ENCODE assay signal across 15 cellular contexts in the genomic region with DNA sequence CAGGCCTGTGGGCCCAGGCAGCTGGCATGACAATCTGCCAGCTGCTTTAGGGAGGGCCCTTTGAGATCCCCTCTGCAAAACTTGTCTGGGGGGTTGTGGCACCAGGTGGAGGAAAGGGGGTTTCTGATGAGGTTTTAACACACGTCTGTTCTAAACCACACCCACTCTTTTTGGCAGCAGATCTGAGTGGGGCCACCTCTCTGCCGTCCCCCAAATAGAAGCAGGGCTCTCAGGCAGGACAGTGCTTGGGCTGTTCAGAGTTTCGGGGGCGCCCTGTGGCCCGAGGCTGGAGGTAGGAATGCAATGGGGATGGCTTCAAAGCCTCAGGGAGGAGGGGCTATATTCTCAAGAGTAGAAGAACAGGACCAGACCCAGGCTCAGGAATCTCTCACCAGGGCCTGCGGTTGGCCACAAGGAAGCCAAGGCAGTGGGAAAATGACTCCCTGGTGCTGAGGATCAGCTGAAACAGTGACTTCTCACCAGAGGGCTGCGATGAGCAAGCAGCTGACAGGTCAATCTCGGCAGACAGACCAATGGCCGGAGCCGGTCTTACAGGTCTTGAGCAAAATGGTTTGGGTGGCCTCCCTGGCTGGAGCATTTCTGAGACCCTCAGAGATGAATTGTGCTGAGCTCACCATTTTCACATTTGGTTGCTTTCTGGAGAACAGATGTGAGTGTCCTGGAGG. TPM values are rescaled to one million over a fixed set of nuclear protein-coding genes. Genes with fewer than 3 reads are reported as not detected.
DNase-seq lines count a peak whose midpoint lies in the region; ATAC-seq, FAIRE-seq and TF ChIP-seq lines count a peak whose summit lies in the region.
"Had no signal": no experiment of that assay in that cellular context is flagged by ENCODE, and none has a peak within 500 bp of the region (broad histone marks: within the 10 kb centered on the region; RNA-seq: fewer than 3 reads in every experiment).

No MANE protein-coding gene starts in this region.

- no peaks in the 10 kb centered on the region for H3K79me2 ChIP-seq in HepG2 (ENCODE audit: insufficient read depth, low read length)
- peaks cover 22% of the 10 kb centered on the region for H3K79me2 ChIP-seq in keratinocyte (ENCODE audit: control insufficient read depth, insufficient read depth, low read length)

- TF ChIP-seq EP300 in HepG2 (IDR thresholded peaks at IDR 0.05; ENCODE audit: low read depth in 2 of 2, low read length in 2 of 2), result no peak
- TF ChIP-seq EP300 in HepG2 (CRISPR knock-in tag; IDR thresholded peaks at IDR 0.05; ENCODE audit: borderline replicate concordance), result no peak

- in situ Hi-C loops in HepG2 (cut with HindIII; ENCODE audit: extremely low pct_ligation_motif_present, low pct_unique_long_range_greater_than_20kb), result no loop called here
- in situ Hi-C loops in astrocyte of the spinal cord (cut with HindIII; ENCODE audit: low sequenced_read_pairs), result no loop called here
- in situ Hi-C loops in G401 (cut with HindIII; ENCODE audit: low sequenced_read_pairs), result no loop called here

- no TSS peak for BruUV-seq in HepG2 (replicated peaks; lab: Mats Ljungman, UMichigan)

- no peaks in the 10 kb centered on the region for H3K9me3 ChIP-seq in HepG2 (ENCODE audit: low read length)
- no peaks in the 10 kb centered on the region for H3K9me3 ChIP-seq in right lobe of liver
- no peaks in the 10 kb centered on the region for H3K9me3 ChIP-seq in keratinocyte (ENCODE audit: control insufficient read depth, low read depth, low read length)
- H3K9me3 ChIP-seq: heart right ventricle, tibial artery had no signal

- CTCF ChIA-PET in HepG2 (lab: Yijun Ruan, JAX; ENCODE audit: low intra/inter-chr PET ratio, low total read pairs), result no interaction called here

- dilution Hi-C loops in keratinocyte (cut with MboI; ENCODE audit: extremely low pct_ligation_motif_present, low sequenced_read_pairs), result no loop called here

- ATAC-seq in HepG2 (no peak), right lobe of liver (no peak), HG03025 (IDR thresholded peaks at IDR 0.05; ENCODE audit: low FRiP score, unreplicated experiment) (no peak)

- FAIRE-seq in HepG2 (lab: Jason Lieb, UNC), result no peak
- FAIRE-seq in keratinocyte (lab: Jason Lieb, UNC), result no peak
- FAIRE-seq in H54 (lab: Jason Lieb, UNC), result no peak

- H3K27ac ChIP-seq in HepG2 (ENCODE audit: extremely low read length, insufficient read depth, low read length) (no peak overlapping the region), right lobe of liver (no peak overlapping the region), keratinocyte (ENCODE audit: control insufficient read depth, insufficient read depth, low read length) (peak overlapping the region; percentile 98)
- H3K27ac ChIP-seq: heart right ventricle, tibial artery had no signal

- TF ChIP-seq CTCF in HepG2 (CRISPR knock-in tag; IDR thresholded peaks at IDR 0.05) (no peak), right lobe of liver (IDR thresholded peaks at IDR 0.05) (no peak), astrocyte of the spinal cord (IDR thresholded peaks at IDR 0.05; ENCODE audit: low read depth, low read length) (no peak), keratinocyte (optimal IDR thresholded peaks at IDR 0.05 in 1 of 3, IDR thresholded peaks at IDR 0.05 in 1 of 3, conservative IDR thresholded peaks at IDR 0.05 in 1 of 3; ENCODE audit: extremely low read depth in 1 of 3, insufficient read depth in 2 of 3, low read length in 3 of 3) (no peak)

- H2AFZ ChIP-seq in HepG2 (ENCODE audit: low read length) (no peak overlapping the region), keratinocyte (ENCODE audit: control insufficient read depth, low read length) (no peak overlapping the region)

- intact Hi-C loops in HepG2 (cut with micrococcal nuclease; ENCODE audit: unreplicated experiment) (no loop called here), right lobe of liver (cut with DNase I) (no loop called here)

- peaks cover 4 to 8% of the 10 kb centered on the region in 2 experiments; a peak in 3 of 5 replicates for H3K27me3 ChIP-seq in HepG2 (ENCODE audit: control insufficient read depth in 1 of 2, insufficient read depth in 2 of 2, low read length in 2 of 2)
- H3K27me3 ChIP-seq in right lobe of liver, result no peaks in the 10 kb centered on the region
- no peaks in the 10 kb centered on the region for H3K27me3 ChIP-seq in keratinocyte (ENCODE audit: control insufficient read depth, extremely low read depth, insufficient read depth, low read length)
- H3K27me3 ChIP-seq: tibial artery had no signal

- no peaks in the 10 kb centered on the region for H4K20me1 ChIP-seq in HepG2 (ENCODE audit: insufficient read depth, low read length)
- H4K20me1 ChIP-seq in keratinocyte (ENCODE audit: control insufficient read depth, extremely low read depth, insufficient read depth, low read length), result peaks cover 33% of the 10 kb centered on the region

- no peak for TF ChIP-seq RAD21 in HepG2 (CRISPR knock-in tag; IDR thresholded peaks at IDR 0.05)

- H3K9me1 ChIP-seq in keratinocyte (ENCODE audit: control insufficient read depth, extremely low read depth, insufficient read depth, low read length), result no peaks in the 10 kb centered on the region

- DNase-seq in HepG2 (ENCODE audit: low spot score), result no peak
- DNase-seq in right lobe of liver, result no peak
- peak; percentile 19 for DNase-seq in astrocyte of the spinal cord (ENCODE audit: low read depth, low spot score)
- DNase-seq in keratinocyte (ENCODE audit: low read depth, low spot score), result peak; percentile 94
- DNase-seq in NCI-H69 (lab: John Stamatoyannopoulos, UW), result no peak
- no peak for DNase-seq in G401 (ENCODE audit: low spot score)
- no peak for DNase-seq in H54 (ENCODE audit: insufficient read length, low spot score)
- DNase-seq: activated naive CD8-positive, alpha-beta T cell treated with anti-CD3 and anti-CD28 coated beads for 36 hours; heart right ventricle; NCI-H187 treated with DMSO at 0.1 percent for 48 hours; T-helper 2 cell; tibial artery had no signal

- H3K4me3 ChIP-seq in HepG2 (replicated peaks in 1 of 3; ENCODE audit: insufficient read depth in 1 of 3, low read depth in 2 of 3, low read length in 3 of 3), result no peak overlapping the region
- H3K4me3 ChIP-seq in right lobe of liver, result no peak overlapping the region
- no peak overlapping the region for H3K4me3 ChIP-seq in astrocyte of the spinal cord (ENCODE audit: low read depth, low read length)
- H3K4me3 ChIP-seq in keratinocyte (ENCODE audit: control insufficient read depth in 2 of 3, extremely low read depth in 1 of 3, insufficient read depth in 2 of 3, low read depth in 1 of 3, low read length in 3 of 3), result peak overlapping the region; percentile 30 to 66 (median 64)
- H3K4me3 ChIP-seq: heart right ventricle, tibial artery had no signal

- H3K4me2 ChIP-seq in HepG2 (ENCODE audit: low read depth, low read length) (no peak overlapping the region), keratinocyte (ENCODE audit: control insufficient read depth, extremely low read depth, insufficient read depth, low read depth, low read length) (peak overlapping the region; percentile 96)

- H3K9ac ChIP-seq in HepG2 (ENCODE audit: insufficient read depth, low read depth, low read length) (no peak overlapping the region), keratinocyte (ENCODE audit: control insufficient read depth, extremely low read depth, insufficient read depth, low read length) (peak overlapping the region; percentile 92)

- POLR2A ChIA-PET in HepG2 (lab: Yijun Ruan, JAX), result no interaction called here

- no peak for TF ChIP-seq POLR2A in HepG2 (IDR thresholded peaks at IDR 0.05; ENCODE audit: insufficient read depth in 1 of 2, low read depth in 2 of 2, low read length in 2 of 2)
- TF ChIP-seq POLR2A in right lobe of liver (IDR thresholded peaks at IDR 0.05), result no peak
- no peak for TF ChIP-seq POLR2A in H54 (IDR thresholded peaks at IDR 0.05; ENCODE audit: low read depth, low read length)

- WGBS in HepG2 (ENCODE audit: low lambda C conversion rate), result 35% methylated on average over 6 of the region's 10 CpGs
- 79% methylated on average over 8 of the region's 10 CpGs for WGBS in right lobe of liver (ENCODE audit: insufficient coverage, low coverage, low lambda C conversion rate, missing lambda C conversion rate)

- H3K4me1 ChIP-seq in HepG2 (ENCODE audit: insufficient read depth, low read length) (no peaks in the 10 kb centered on the region), right lobe of liver (no peaks in the 10 kb centered on the region), keratinocyte (ENCODE audit: control insufficient read depth, extremely low read depth, insufficient read depth, low read length) (peaks cover 75% of the 10 kb centered on the region)
- H3K4me1 ChIP-seq: heart right ventricle had no signal

- H3K36me3 ChIP-seq in HepG2 (replicated peaks in 1 of 2; ENCODE audit: control insufficient read depth in 1 of 2, insufficient read depth in 2 of 2, low read length in 2 of 2) (no peaks in the 10 kb centered on the region), right lobe of liver (no peaks in the 10 kb centered on the region), keratinocyte (ENCODE audit: control insufficient read depth in 2 of 2, extremely low read depth in 1 of 2, insufficient read depth in 2 of 2, low read length in 2 of 2) (peaks cover 16 to 28% of the 10 kb centered on the region in 2 experiments)
- H3K36me3 ChIP-seq: heart right ventricle, tibial artery had no signal

RNA-seq across cellular contexts. Expression of gene KRT5, which starts 1.5 kb away (rescaled TPM):
- total RNA-seq in HepG2 (2016; rRNA removed; fragmentation: Illumina TruSeq; extraction: Trizol) (not detected in 2 replicates), right lobe of liver (under 1 TPM in 1 of 6 experiments, not detected in 5; 0.66 TPM)
- not detected in 2 replicates for total RNA-seq in HepG2 (2016; cell fraction: cytosol; rRNA removed; fragmentation: Illumina TruSeq; extraction: Trizol; ENCODE audit: low read depth)
- total RNA-seq in HepG2 (2016; cell fraction: insoluble cytoplasmic fraction; rRNA removed; fragmentation: Illumina TruSeq; extraction: Trizol), result not detected in 2 replicates
- not detected in 2 replicates for total RNA-seq in HepG2 (2016; cell fraction: membrane; rRNA removed; fragmentation: Illumina TruSeq; extraction: Trizol)
- total RNA-seq in HepG2 (2016; cell fraction: nucleus; rRNA removed; fragmentation: Illumina TruSeq; extraction: Trizol), result not detected in 2 replicates
- polyA plus RNA-seq in HepG2 (2011; rRNA removed) (0.08 and 0.29 TPM in 2 replicates), keratinocyte (14,274 to 15,814 TPM (median 15,322 TPM) in 3 replicates)
- polyA plus RNA-seq in HepG2 (2011; cell fraction: cytosol; rRNA removed), result not detected in 2 replicates
- not detected in 2 replicates for polyA plus RNA-seq in HepG2 (2011; cell fraction: nucleus; rRNA removed)
- not detected in 2 replicates for polyA plus RNA-seq in HepG2 (2012)
- polyA plus RNA-seq in HepG2 (2016; cell fraction: cytosol; fragmentation: Illumina TruSeq; extraction: Trizol; ENCODE audit: low read depth), result not detected in 2 replicates
- polyA plus RNA-seq in HepG2 (2016; cell fraction: insoluble cytoplasmic fraction; fragmentation: Illumina TruSeq; extraction: Trizol; ENCODE audit: low read depth), result not detected in 2 replicates
- polyA plus RNA-seq in HepG2 (2016; cell fraction: membrane; fragmentation: Illumina TruSeq; extraction: Trizol; ENCODE audit: low read depth), result not detected in 2 replicates
- polyA plus RNA-seq in HepG2 (2016; cell fraction: nucleus; fragmentation: Illumina TruSeq; extraction: Trizol; ENCODE audit: insufficient read depth, low read depth), result not detected in 2 replicates
- 32.1 TPM in 1 of 2 replicates, not detected in the other for polyA minus RNA-seq in HepG2 (2011; rRNA and poly(A)+ RNA removed; ENCODE audit: low replicate concordance)
- not detected in 2 replicates for polyA minus RNA-seq in HepG2 (2011; cell fraction: cytosol; rRNA and poly(A)+ RNA removed)
- polyA minus RNA-seq in HepG2 (2011; cell fraction: nucleus; rRNA and poly(A)+ RNA removed), result not detected in 2 replicates
- polyA plus RNA-seq in keratinocyte (2011; ENCODE audit: low read depth), result 65,106 TPM
- polyA plus RNA-seq in keratinocyte (2011; cell fraction: cytosol; rRNA removed), result 14,617 and 16,515 TPM in 2 replicates
- 13,124 and 13,753 TPM in 2 replicates for polyA plus RNA-seq in keratinocyte (2011; cell fraction: nucleus; rRNA removed)
- 14,417 and 19,307 TPM in 2 replicates for polyA plus RNA-seq in keratinocyte (2012; ENCODE audit: low replicate concordance)
- 14,077 to 29,017 TPM (median 19,306 TPM) in 3 replicates for polyA minus RNA-seq in keratinocyte
- 38,935 TPM for polyA minus RNA-seq in keratinocyte (2011; cell fraction: cytosol; rRNA and poly(A)+ RNA removed)
- 7,770 and 7,938 TPM in 2 replicates for polyA minus RNA-seq in keratinocyte (2011; cell fraction: nucleus; rRNA and poly(A)+ RNA removed)
- not detected in 2 replicates for total RNA-seq in G401 (2014; rRNA removed; shearing (Covaris generic))
- total RNA-seq: activated CD8-positive, alpha-beta memory T cell treated with anti-CD3 and anti-CD28 coated beads for 36 hours; activated naive CD8-positive, alpha-beta T cell treated with anti-CD3 and anti-CD28 coated beads for 36 hours had no signal

RNA-seq across cellular contexts. Expression of gene KRT6A, which starts 28.7 kb away (rescaled TPM):
- total RNA-seq in HepG2 (2016; rRNA removed; fragmentation: Illumina TruSeq; extraction: Trizol), result not detected in 2 replicates
- total RNA-seq in HepG2 (2016; cell fraction: cytosol; rRNA removed; fragmentation: Illumina TruSeq; extraction: Trizol; ENCODE audit: low read depth), result not detected in 2 replicates
- not detected in 2 replicates for total RNA-seq in HepG2 (2016; cell fraction: insoluble cytoplasmic fraction; rRNA removed; fragmentation: Illumina TruSeq; extraction: Trizol)
- not detected in 2 replicates for total RNA-seq in HepG2 (2016; cell fraction: membrane; rRNA removed; fragmentation: Illumina TruSeq; extraction: Trizol)
- not detected in 2 replicates for total RNA-seq in HepG2 (2016; cell fraction: nucleus; rRNA removed; fragmentation: Illumina TruSeq; extraction: Trizol)
- polyA plus RNA-seq in HepG2 (2011; rRNA removed), result 0.13 TPM in 2 replicates
- polyA plus RNA-seq in HepG2 (2011; cell fraction: cytosol; rRNA removed), result 0.05 TPM in 1 of 2 replicates, not detected in the other
- polyA plus RNA-seq in HepG2 (2011; cell fraction: nucleus; rRNA removed), result not detected in 2 replicates
- polyA plus RNA-seq in HepG2 (2012), result not detected in 2 replicates
- not detected in 2 replicates for polyA plus RNA-seq in HepG2 (2016; cell fraction: cytosol; fragmentation: Illumina TruSeq; extraction: Trizol; ENCODE audit: low read depth)
- not detected in 2 replicates for polyA plus RNA-seq in HepG2 (2016; cell fraction: insoluble cytoplasmic fraction; fragmentation: Illumina TruSeq; extraction: Trizol; ENCODE audit: low read depth)
- not detected in 2 replicates for polyA plus RNA-seq in HepG2 (2016; cell fraction: membrane; fragmentation: Illumina TruSeq; extraction: Trizol; ENCODE audit: low read depth)
- polyA plus RNA-seq in HepG2 (2016; cell fraction: nucleus; fragmentation: Illumina TruSeq; extraction: Trizol; ENCODE audit: insufficient read depth, low read depth), result not detected in 2 replicates
- 11.8 TPM in 1 of 2 replicates, not detected in the other for polyA minus RNA-seq in HepG2 (2011; rRNA and poly(A)+ RNA removed; ENCODE audit: low replicate concordance)
- polyA minus RNA-seq in HepG2 (2011; cell fraction: cytosol; rRNA and poly(A)+ RNA removed), result not detected in 2 replicates
- not detected in 2 replicates for polyA minus RNA-seq in HepG2 (2011; cell fraction: nucleus; rRNA and poly(A)+ RNA removed)
- 1 to 10 TPM in 1 of 6 experiments, not detected in 5; 1.2 TPM for total RNA-seq in right lobe of liver
- 10,395 to 23,012 TPM (median 12,338 TPM) in 3 replicates for polyA plus RNA-seq in keratinocyte
- 36,695 TPM for polyA plus RNA-seq in keratinocyte (2011; ENCODE audit: low read depth)
- 11,622 and 15,916 TPM in 2 replicates for polyA plus RNA-seq in keratinocyte (2011; cell fraction: cytosol; rRNA removed)
- 13,095 and 13,115 TPM in 2 replicates for polyA plus RNA-seq in keratinocyte (2011; cell fraction: nucleus; rRNA removed)
- polyA plus RNA-seq in keratinocyte (2012; ENCODE audit: low replicate concordance), result 9,877 and 13,559 TPM in 2 replicates
- polyA minus RNA-seq in keratinocyte, result 12,898 to 17,765 TPM (median 16,942 TPM) in 3 replicates
- polyA minus RNA-seq in keratinocyte (2011; cell fraction: cytosol; rRNA and poly(A)+ RNA removed), result 17,686 TPM
- 6,738 and 7,678 TPM in 2 replicates for polyA minus RNA-seq in keratinocyte (2011; cell fraction: nucleus; rRNA and poly(A)+ RNA removed)
- total RNA-seq in G401 (2014; rRNA removed; shearing (Covaris generic)), result not detected in 2 replicates
- total RNA-seq: activated CD8-positive, alpha-beta memory T cell treated with anti-CD3 and anti-CD28 coated beads for 36 hours; activated naive CD8-positive, alpha-beta T cell treated with anti-CD3 and anti-CD28 coated beads for 36 hours had no signal

RNA-seq across cellular contexts. Expression of gene KRT71, which starts 31.2 kb away (rescaled TPM):
- not detected in 2 replicates for total RNA-seq in HepG2 (2016; rRNA removed; fragmentation: Illumina TruSeq; extraction: Trizol)
- not detected in 2 replicates for total RNA-seq in HepG2 (2016; cell fraction: cytosol; rRNA removed; fragmentation: Illumina TruSeq; extraction: Trizol; ENCODE audit: low read depth)
- total RNA-seq in HepG2 (2016; cell fraction: insoluble cytoplasmic fraction; rRNA removed; fragmentation: Illumina TruSeq; extraction: Trizol), result not detected in 2 replicates
- not detected in 2 replicates for total RNA-seq in HepG2 (2016; cell fraction: membrane; rRNA removed; fragmentation: Illumina TruSeq; extraction: Trizol)
- not detected in 2 replicates for total RNA-seq in HepG2 (2016; cell fraction: nucleus; rRNA removed; fragmentation: Illumina TruSeq; extraction: Trizol)
- polyA plus RNA-seq in HepG2 (2011; rRNA removed), result not detected in 2 replicates
- not detected in 2 replicates for polyA plus RNA-seq in HepG2 (2011; cell fraction: cytosol; rRNA removed)
- polyA plus RNA-seq in HepG2 (2011; cell fraction: nucleus; rRNA removed), result not detected in 2 replicates
- not detected in 2 replicates for polyA plus RNA-seq in HepG2 (2012)
- polyA plus RNA-seq in HepG2 (2016; cell fraction: cytosol; fragmentation: Illumina TruSeq; extraction: Trizol; ENCODE audit: low read depth), result not detected in 2 replicates
- not detected in 2 replicates for polyA plus RNA-seq in HepG2 (2016; cell fraction: insoluble cytoplasmic fraction; fragmentation: Illumina TruSeq; extraction: Trizol; ENCODE audit: low read depth)
- not detected in 2 replicates for polyA plus RNA-seq in HepG2 (2016; cell fraction: membrane; fragmentation: Illumina TruSeq; extraction: Trizol; ENCODE audit: low read depth)
- polyA plus RNA-seq in HepG2 (2016; cell fraction: nucleus; fragmentation: Illumina TruSeq; extraction: Trizol; ENCODE audit: insufficient read depth, low read depth), result not detected in 2 replicates
- not detected in 2 replicates for polyA minus RNA-seq in HepG2 (2011; rRNA and poly(A)+ RNA removed; ENCODE audit: low replicate concordance)
- polyA minus RNA-seq in HepG2 (2011; cell fraction: cytosol; rRNA and poly(A)+ RNA removed), result not detected in 2 replicates
- not detected in 2 replicates for polyA minus RNA-seq in HepG2 (2011; cell fraction: nucleus; rRNA and poly(A)+ RNA removed)
- total RNA-seq in right lobe of liver, result not detected
- polyA plus RNA-seq in keratinocyte, result not detected in 3 replicates
- polyA plus RNA-seq in keratinocyte (2011; ENCODE audit: low read depth), result not detected
- polyA plus RNA-seq in keratinocyte (2011; cell fraction: cytosol; rRNA removed), result not detected in 2 replicates
- polyA plus RNA-seq in keratinocyte (2011; cell fraction: nucleus; rRNA removed), result not detected in 2 replicates
- polyA plus RNA-seq in keratinocyte (2012; ENCODE audit: low replicate concordance), result not detected in 2 replicates
- not detected in 3 replicates for polyA minus RNA-seq in keratinocyte
- not detected for polyA minus RNA-seq in keratinocyte (2011; cell fraction: cytosol; rRNA and poly(A)+ RNA removed)
- not detected in 2 replicates for polyA minus RNA-seq in keratinocyte (2011; cell fraction: nucleus; rRNA and poly(A)+ RNA removed)
- not detected in 2 replicates for total RNA-seq in G401 (2014; rRNA removed; shearing (Covaris generic))
- total RNA-seq: activated CD8-positive, alpha-beta memory T cell treated with anti-CD3 and anti-CD28 coated beads for 36 hours; activated naive CD8-positive, alpha-beta T cell treated with anti-CD3 and anti-CD28 coated beads for 36 hours; heart right ventricle; renal cortical epithelial cell had no signal
- polyA plus RNA-seq: heart right ventricle had no signal

RNA-seq across cellular contexts. Expression of gene KRT6C, which starts 48.1 kb away (rescaled TPM):
- total RNA-seq in HepG2 (2016; rRNA removed; fragmentation: Illumina TruSeq; extraction: Trizol), result not detected in 2 replicates
- not detected in 2 replicates for total RNA-seq in HepG2 (2016; cell fraction: cytosol; rRNA removed; fragmentation: Illumina TruSeq; extraction: Trizol; ENCODE audit: low read depth)
- not detected in 2 replicates for total RNA-seq in HepG2 (2016; cell fraction: insoluble cytoplasmic fraction; rRNA removed; fragmentation: Illumina TruSeq; extraction: Trizol)
- total RNA-seq in HepG2 (2016; cell fraction: membrane; rRNA removed; fragmentation: Illumina TruSeq; extraction: Trizol), result not detected in 2 replicates
- total RNA-seq in HepG2 (2016; cell fraction: nucleus; rRNA removed; fragmentation: Illumina TruSeq; extraction: Trizol), result not detected in 2 replicates
- polyA plus RNA-seq in HepG2 (2011; rRNA removed), result 0.03 TPM in 1 of 2 replicates, not detected in the other
- not detected in 2 replicates for polyA plus RNA-seq in HepG2 (2011; cell fraction: cytosol; rRNA removed)
- polyA plus RNA-seq in HepG2 (2011; cell fraction: nucleus; rRNA removed), result not detected in 2 replicates
- not detected in 2 replicates for polyA plus RNA-seq in HepG2 (2012)
- polyA plus RNA-seq in HepG2 (2016; cell fraction: cytosol; fragmentation: Illumina TruSeq; extraction: Trizol; ENCODE audit: low read depth), result 0.06 and 0.12 TPM in 2 replicates
- polyA plus RNA-seq in HepG2 (2016; cell fraction: insoluble cytoplasmic fraction; fragmentation: Illumina TruSeq; extraction: Trizol; ENCODE audit: low read depth), result 0.10 TPM in 1 of 2 replicates, not detected in the other
- 0.15 TPM in 1 of 2 replicates, not detected in the other for polyA plus RNA-seq in HepG2 (2016; cell fraction: membrane; fragmentation: Illumina TruSeq; extraction: Trizol; ENCODE audit: low read depth)
- polyA plus RNA-seq in HepG2 (2016; cell fraction: nucleus; fragmentation: Illumina TruSeq; extraction: Trizol; ENCODE audit: insufficient read depth, low read depth), result 0.20 TPM in 1 of 2 replicates, not detected in the other
- 0.40 TPM in 1 of 2 replicates, not detected in the other for polyA minus RNA-seq in HepG2 (2011; rRNA and poly(A)+ RNA removed; ENCODE audit: low replicate concordance)
- polyA minus RNA-seq in HepG2 (2011; cell fraction: cytosol; rRNA and poly(A)+ RNA removed), result not detected in 2 replicates
- polyA minus RNA-seq in HepG2 (2011; cell fraction: nucleus; rRNA and poly(A)+ RNA removed), result not detected in 2 replicates
- total RNA-seq in right lobe of liver, result under 1 TPM in 1 of 6 experiments, not detected in 5; 0.15 TPM
- polyA plus RNA-seq in keratinocyte, result 203 to 1,358 TPM (median 357 TPM) in 3 replicates
- polyA plus RNA-seq in keratinocyte (2011; ENCODE audit: low read depth), result 180 TPM
- 276 and 391 TPM in 2 replicates for polyA plus RNA-seq in keratinocyte (2011; cell fraction: cytosol; rRNA removed)
- polyA plus RNA-seq in keratinocyte (2011; cell fraction: nucleus; rRNA removed), result 374 and 380 TPM in 2 replicates
- polyA plus RNA-seq in keratinocyte (2012; ENCODE audit: low replicate concordance), result 210 and 280 TPM in 2 replicates
- 453 to 1,813 TPM (median 710 TPM) in 3 replicates for polyA minus RNA-seq in keratinocyte
- polyA minus RNA-seq in keratinocyte (2011; cell fraction: cytosol; rRNA and poly(A)+ RNA removed), result 562 TPM
- polyA minus RNA-seq in keratinocyte (2011; cell fraction: nucleus; rRNA and poly(A)+ RNA removed), result 354 and 380 TPM in 2 replicates
- not detected in 2 replicates for total RNA-seq in G401 (2014; rRNA removed; shearing (Covaris generic))
- total RNA-seq: activated CD8-positive, alpha-beta memory T cell treated with anti-CD3 and anti-CD28 coated beads for 36 hours; activated naive CD8-positive, alpha-beta T cell treated with anti-CD3 and anti-CD28 coated beads for 36 hours; heart right ventricle; renal cortical epithelial cell had no signal

RNA-seq across cellular contexts. Expression of gene KRT74, which starts 51.9 kb away (rescaled TPM):
- total RNA-seq in HepG2 (2016; rRNA removed; fragmentation: Illumina TruSeq; extraction: Trizol) (not detected in 2 replicates), right lobe of liver (not detected)
- not detected in 2 replicates for total RNA-seq in HepG2 (2016; cell fraction: cytosol; rRNA removed; fragmentation: Illumina TruSeq; extraction: Trizol; ENCODE audit: low read depth)
- total RNA-seq in HepG2 (2016; cell fraction: insoluble cytoplasmic fraction; rRNA removed; fragmentation: Illumina TruSeq; extraction: Trizol), result not detected in 2 replicates
- not detected in 2 replicates for total RNA-seq in HepG2 (2016; cell fraction: membrane; rRNA removed; fragmentation: Illumina TruSeq; extraction: Trizol)
- not detected in 2 replicates for total RNA-seq in HepG2 (2016; cell fraction: nucleus; rRNA removed; fragmentation: Illumina TruSeq; extraction: Trizol)
- polyA plus RNA-seq in HepG2 (2011; rRNA removed) (not detected in 2 replicates), keratinocyte (0.10 to 0.36 TPM (median 0.17 TPM) in 3 replicates)
- not detected in 2 replicates for polyA plus RNA-seq in HepG2 (2011; cell fraction: cytosol; rRNA removed)
- polyA plus RNA-seq in HepG2 (2011; cell fraction: nucleus; rRNA removed), result not detected in 2 replicates
- polyA plus RNA-seq in HepG2 (2012), result not detected in 2 replicates
- not detected in 2 replicates for polyA plus RNA-seq in HepG2 (2016; cell fraction: cytosol; fragmentation: Illumina TruSeq; extraction: Trizol; ENCODE audit: low read depth)
- polyA plus RNA-seq in HepG2 (2016; cell fraction: insoluble cytoplasmic fraction; fragmentation: Illumina TruSeq; extraction: Trizol; ENCODE audit: low read depth), result not detected in 2 replicates
- not detected in 2 replicates for polyA plus RNA-seq in HepG2 (2016; cell fraction: membrane; fragmentation: Illumina TruSeq; extraction: Trizol; ENCODE audit: low read depth)
- not detected in 2 replicates for polyA plus RNA-seq in HepG2 (2016; cell fraction: nucleus; fragmentation: Illumina TruSeq; extraction: Trizol; ENCODE audit: insufficient read depth, low read depth)
- polyA minus RNA-seq in HepG2 (2011; rRNA and poly(A)+ RNA removed; ENCODE audit: low replicate concordance), result not detected in 2 replicates
- polyA minus RNA-seq in HepG2 (2011; cell fraction: cytosol; rRNA and poly(A)+ RNA removed), result not detected in 2 replicates
- polyA minus RNA-seq in HepG2 (2011; cell fraction: nucleus; rRNA and poly(A)+ RNA removed), result not detected in 2 replicates
- not detected for polyA plus RNA-seq in keratinocyte (2011; ENCODE audit: low read depth)
- polyA plus RNA-seq in keratinocyte (2011; cell fraction: cytosol; rRNA removed), result 0.07 and 0.12 TPM in 2 replicates
- 0.98 and 1.1 TPM in 2 replicates for polyA plus RNA-seq in keratinocyte (2011; cell fraction: nucleus; rRNA removed)
- polyA plus RNA-seq in keratinocyte (2012; ENCODE audit: low replicate concordance), result 0.07 and 0.24 TPM in 2 replicates
- polyA minus RNA-seq in keratinocyte, result 0.19 TPM in 1 of 3 replicates, not detected in the others
- polyA minus RNA-seq in keratinocyte (2011; cell fraction: cytosol; rRNA and poly(A)+ RNA removed), result not detected
- 0.23 TPM in 1 of 2 replicates, not detected in the other for polyA minus RNA-seq in keratinocyte (2011; cell fraction: nucleus; rRNA and poly(A)+ RNA removed)
- not detected in 2 replicates for total RNA-seq in G401 (2014; rRNA removed; shearing (Covaris generic))
- total RNA-seq: activated CD8-positive, alpha-beta memory T cell treated with anti-CD3 and anti-CD28 coated beads for 36 hours; activated naive CD8-positive, alpha-beta T cell treated with anti-CD3 and anti-CD28 coated beads for 36 hours; renal cortical epithelial cell had no signal
- polyA plus RNA-seq: heart right ventricle had no signal

Comparison
In these comparisons a context has a peak if more than half of its experiments do, and no peak if none do; other contexts are left out.
1. DNase-seq: peak in astrocyte of the spinal cord (single experiment) and keratinocyte (single experiment); none in HepG2 (single experiment), right lobe of liver (0 of 3), NCI-H69 (single experiment), G401 (single experiment) and H54 (single experiment).
2. H3K4me3 ChIP-seq: peak in keratinocyte (3 of 3); none in HepG2 (0 of 3), right lobe of liver (0 of 3) and astrocyte of the spinal cord (single experiment).